ENCODE assay signal across 8 cellular contexts in genomic region chr17:7435676-7436555, GRCh38. TPM values are rescaled to one million over a fixed set of nuclear protein-coding genes. Genes with fewer than 3 reads are reported as not detected.
DNase-seq lines count a peak whose midpoint lies in the region; ATAC-seq and TF ChIP-seq lines count a peak whose summit lies in the region.

No MANE protein-coding gene starts in this region.

- intact Hi-C loops in CD8-positive, alpha-beta T cell (cut with DNase I, micrococcal nuclease) = loop anchor here (1.0 to 5.0 kb wide), 22 partner anchors 19 to 389 kb away; partner anchors contain the start of genes EIF5A (in 2 of the 2), PHF23 (in 2 of the 2), POLR2A (in 2 of the 2) and TMEM256 (in 2 of the 2)

- H3K27me3 Mint-ChIP-seq in CD8-positive, alpha-beta T cell (ENCODE audit: low read depth) = peaks cover 16% of the 10 kb centered on the region

- peak; percentile 23 for TF ChIP-seq CTCF in CD8-positive, alpha-beta T cell (IDR thresholded peaks at IDR 0.05)

- H3K4me3 ChIP-seq in CD8-positive, alpha-beta T cell (ENCODE audit: low read depth, low read length) = peak overlapping the region; percentile 70
- H3K4me3 ChIP-seq in MG63 (0 out of 2 replicates have a peak overlapping the region, but pooled peaks have one; percentile 6), ectodermal cell (ENCODE audit: insufficient read depth, low read depth, low read length) (peak overlapping the region; percentile 57), subcutaneous abdominal adipose tissue (ENCODE audit: low read depth in 1 of 5, low read length in 5 of 5) (peak overlapping the region; percentile 38 to 66 (median 62))

- POLR2A ChIA-PET in CD8-positive, alpha-beta T cell (lab: Charles Lee) = interaction anchor here (0.6 to 4.8 kb wide), 24 partner anchors 11 to 786 kb away, joined by 3 to 86 read pairs (median 8); partner anchors contain the start of genes ACAP1, PLSCR3, POLR2A and SENP3

- peak overlapping the region; percentile 66 for H3K27ac ChIP-seq in CD8-positive, alpha-beta T cell (ENCODE audit: low read depth, low read length)
- H3K27ac ChIP-seq in ectodermal cell (ENCODE audit: insufficient read depth, low read depth, low read length, poor library complexity, severe bottlenecking) = no peak overlapping the region
- H3K27ac ChIP-seq in subcutaneous abdominal adipose tissue (ENCODE audit: low read depth, low read length) = no peak overlapping the region

- H3K36me3 ChIP-seq in CD8-positive, alpha-beta T cell (ENCODE audit: insufficient read depth, low read length) = no peaks in the 10 kb centered on the region
- H3K36me3 ChIP-seq in MG63 = no peaks in the 10 kb centered on the region
- H3K36me3 ChIP-seq in ectodermal cell (ENCODE audit: control insufficient read depth, insufficient read depth, low read length) = no peaks in the 10 kb centered on the region
- H3K36me3 ChIP-seq in subcutaneous abdominal adipose tissue (ENCODE audit: control insufficient read depth in 5 of 5, insufficient read depth in 5 of 5, low read length in 5 of 5) = no peaks in the 10 kb centered on the region

- CTCF ChIA-PET in CD8-positive, alpha-beta T cell (lab: Charles Lee) = interaction anchor here (0.7 to 8.2 kb wide), 56 partner anchors 8 to 252 kb away, joined by 3 to 120 read pairs (median 6); partner anchors contain the start of genes ACAP1, CHRNB1, KCTD11 and MPDU1

- peak overlapping the region; percentile 92 for H3K4me3 Mint-ChIP-seq in CD8-positive, alpha-beta T cell

- H3K36me3 Mint-ChIP-seq in CD8-positive, alpha-beta T cell = no peaks in the 10 kb centered on the region

- H3K27ac Mint-ChIP-seq in CD8-positive, alpha-beta T cell = peak overlapping the region; percentile 95

- no peaks in the 10 kb centered on the region for H3K9me3 ChIP-seq in CD8-positive, alpha-beta T cell (ENCODE audit: low read length)
- H3K9me3 ChIP-seq in MG63 (no peaks in the 10 kb centered on the region), ectodermal cell (ENCODE audit: control insufficient read depth, low read length) (no peaks in the 10 kb centered on the region), subcutaneous abdominal adipose tissue (ENCODE audit: control insufficient read depth in 5 of 5, low read length in 5 of 5) (no peaks in the 10 kb centered on the region)

- peak overlapping the region in 4 of 5 donors; percentile 44 to 58 (median 52) for H3K9ac ChIP-seq in subcutaneous abdominal adipose tissue (ENCODE audit: low read length in 5 of 5)

- H3K9me3 Mint-ChIP-seq in CD8-positive, alpha-beta T cell = no peaks in the 10 kb centered on the region

- peaks cover 44% of the 10 kb centered on the region for H3K4me1 Mint-ChIP-seq in CD8-positive, alpha-beta T cell (ENCODE audit: low read depth)

- WGBS in ectodermal cell, 2 experiments = 5% methylated on average over 49 of the region's 49 CpGs

- ATAC-seq in CD8-positive, alpha-beta T cell = peak; percentile 27
- ATAC-seq in GM21515 (IDR thresholded peaks at IDR 0.05; ENCODE audit: unreplicated experiment) = peak; percentile 20
- ATAC-seq in HG03469 (IDR thresholded peaks at IDR 0.05; ENCODE audit: unreplicated experiment) = no peak

- DNase-seq in CD8-positive, alpha-beta T cell = peak in 6 of 7 experiments; percentile 36 to 78 (median 56)
- no peak for DNase-seq in MG63
- DNase-seq in activated CD4-positive, alpha-beta T cell treated with anti-CD3 and anti-CD28 coated beads for 24 hours (ENCODE audit: low read depth in 2 of 2) = peak; percentile 29 to 40
- peak; percentile 29 for DNase-seq in mucosa of gallbladder (ENCODE audit: low spot score)

- H3K4me1 ChIP-seq in CD8-positive, alpha-beta T cell (ENCODE audit: insufficient read depth, low read length) = peaks cover 45% of the 10 kb centered on the region
- H3K4me1 ChIP-seq in ectodermal cell (ENCODE audit: control insufficient read depth, insufficient read depth, low read length) = peaks cover 16% of the 10 kb centered on the region
- peaks cover 0 to 57% (median 50%) of the 10 kb centered on the region in 5 donors for H3K4me1 ChIP-seq in subcutaneous abdominal adipose tissue (ENCODE audit: control insufficient read depth in 5 of 5, insufficient read depth in 5 of 5, low read length in 5 of 5)

- peaks cover 6% of the 10 kb centered on the region for H3K27me3 ChIP-seq in CD8-positive, alpha-beta T cell (ENCODE audit: insufficient read depth, low read length)
- H3K27me3 ChIP-seq in MG63 (no peaks in the 10 kb centered on the region; the same call in 1 of the 2 replicates), ectodermal cell (ENCODE audit: control insufficient read depth, insufficient read depth, low read length, poor library complexity, severe bottlenecking) (peaks cover 48% of the 10 kb centered on the region), subcutaneous abdominal adipose tissue (ENCODE audit: control insufficient read depth in 5 of 5, insufficient read depth in 4 of 5, low read length in 5 of 5) (peaks cover 0 to 25% (median 14%) of the 10 kb centered on the region in 5 donors)

RNA-seq across cellular contexts. Expression of gene TMEM102, which starts 0.7 kb away (rescaled TPM):
- total RNA-seq in CD8-positive, alpha-beta T cell = 10 to 100 TPM; 13.2 to 15.3 TPM
- total RNA-seq in MG63 (2014; rRNA removed; shearing (Covaris generic); ENCODE audit: low replicate concordance) = 0.33 and 0.76 TPM in 2 replicates
- 1.4 TPM for polyA plus RNA-seq in ectodermal cell (2013, experiment 1 of 4)
- 1.5 TPM for polyA plus RNA-seq in ectodermal cell (2013, experiment 2 of 4)
- 1.1 TPM for polyA plus RNA-seq in ectodermal cell (2013, experiment 3 of 4)
- polyA plus RNA-seq in ectodermal cell (2013, experiment 4 of 4) = 1.2 TPM
- 14.3 TPM for total RNA-seq in mucosa of gallbladder

RNA-seq across cellular contexts. Expression of gene FGF11, which starts 3.4 kb away (rescaled TPM):
- total RNA-seq in CD8-positive, alpha-beta T cell = 1 to 10 TPM; 1.7 TPM
- not detected in 2 replicates for total RNA-seq in MG63 (2014; rRNA removed; shearing (Covaris generic); ENCODE audit: low replicate concordance)
- 8.4 TPM for polyA plus RNA-seq in ectodermal cell (2013, experiment 1 of 4)
- polyA plus RNA-seq in ectodermal cell (2013, experiment 2 of 4) = 7.4 TPM
- polyA plus RNA-seq in ectodermal cell (2013, experiment 3 of 4) = 8.1 TPM
- polyA plus RNA-seq in ectodermal cell (2013, experiment 4 of 4) = 10.0 TPM
- 2.7 TPM for total RNA-seq in mucosa of gallbladder

RNA-seq across cellular contexts. Expression of gene SPEM3, which starts 7.3 kb away (rescaled TPM):
- not detected for total RNA-seq in CD8-positive, alpha-beta T cell
- not detected in 2 replicates for total RNA-seq in MG63 (2014; rRNA removed; shearing (Covaris generic); ENCODE audit: low replicate concordance)
- not detected for polyA plus RNA-seq in ectodermal cell (2013, experiment 1 of 4)
- polyA plus RNA-seq in ectodermal cell (2013, experiment 2 of 4) = not detected
- polyA plus RNA-seq in ectodermal cell (2013, experiment 3 of 4) = not detected
- polyA plus RNA-seq in ectodermal cell (2013, experiment 4 of 4) = not detected
- not detected for total RNA-seq in mucosa of gallbladder

RNA-seq across cellular contexts. Expression of gene CHRNB1, which starts 8.9 kb away (rescaled TPM):
- total RNA-seq in CD8-positive, alpha-beta T cell = 1 to 10 TPM; 3.0 to 4.5 TPM
- total RNA-seq in MG63 (2014; rRNA removed; shearing (Covaris generic); ENCODE audit: low replicate concordance) = 0.20 and 6.2 TPM in 2 replicates
- 16.4 TPM for polyA plus RNA-seq in ectodermal cell (2013, experiment 1 of 4)
- 19.3 TPM for polyA plus RNA-seq in ectodermal cell (2013, experiment 2 of 4)
- polyA plus RNA-seq in ectodermal cell (2013, experiment 3 of 4) = 16.1 TPM
- 15.9 TPM for polyA plus RNA-seq in ectodermal cell (2013, experiment 4 of 4)
- 10.0 TPM for total RNA-seq in mucosa of gallbladder

RNA-seq across cellular contexts. Expression of gene SPEM2, which starts 10.5 kb away (rescaled TPM):
- total RNA-seq in CD8-positive, alpha-beta T cell = not detected
- not detected in 2 replicates for total RNA-seq in MG63 (2014; rRNA removed; shearing (Covaris generic); ENCODE audit: low replicate concordance)
- polyA plus RNA-seq in ectodermal cell (2013, experiment 1 of 4) = not detected
- not detected for polyA plus RNA-seq in ectodermal cell (2013, experiment 2 of 4)
- polyA plus RNA-seq in ectodermal cell (2013, experiment 3 of 4) = not detected
- polyA plus RNA-seq in ectodermal cell (2013, experiment 4 of 4) = not detected
- total RNA-seq in mucosa of gallbladder = not detected

Comparison
In these comparisons a context has a peak if more than half of its experiments do, and no peak if none do; other contexts are left out.
1. H3K4me3 ChIP-seq: peak in every context shown above with its lines; median percentile 70 in CD8-positive, alpha-beta T cell; 62 in subcutaneous abdominal adipose tissue; 57 in ectodermal cell; 6 in MG63.